Comparison of ENCODE assay signal across 22 cellular contexts in the genomic region with DNA sequence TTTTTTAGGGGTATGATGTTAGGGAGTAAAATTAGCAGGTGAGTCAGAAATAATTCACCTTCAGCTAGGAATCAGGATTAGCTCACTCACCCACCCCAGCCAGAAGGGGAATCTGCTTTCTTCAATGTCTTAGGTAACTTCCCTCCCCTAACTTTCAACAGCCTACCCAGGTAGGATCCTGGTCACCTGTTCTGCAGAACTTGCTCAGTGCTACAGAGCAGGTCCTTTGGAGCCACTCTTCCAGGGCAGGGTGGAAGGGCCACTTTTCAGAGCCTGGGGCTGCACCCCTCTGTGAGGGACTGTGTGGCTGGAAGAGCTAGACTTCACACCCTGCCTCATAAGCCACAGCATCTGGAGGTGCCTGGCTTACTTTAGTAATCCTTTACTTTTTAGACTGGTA. TPM values are rescaled to one million over a fixed set of nuclear protein-coding genes. Genes with fewer than 3 reads are reported as not detected.
A peak's percentile ranks its signal among the peaks of the same experiment; 100 is the strongest.
DNase-seq lines count a peak whose midpoint lies in the region; ATAC-seq and TF ChIP-seq lines count a peak whose summit lies in the region.
"Had no signal": no experiment of that assay in that cellular context is flagged by ENCODE, and none has a peak within 500 bp of the region (broad histone marks: within the 10 kb centered on the region; RNA-seq: fewer than 3 reads in every experiment).

No MANE protein-coding gene starts in this region.

- H3K4me1 ChIP-seq in DND-41 (ENCODE audit: insufficient read depth, low read length) (peaks cover 58% of the 10 kb centered on the region), IMR-90 (ENCODE audit: control insufficient read depth, insufficient read depth, low read length) (0 out of 2 replicates have a peak, but pooled peaks cover 2% of the 10 kb centered on the region), foreskin keratinocyte (peaks cover 11% of the 10 kb centered on the region), neutrophil (ENCODE audit: control insufficient read depth in 1 of 2, insufficient read depth in 1 of 2, low read depth in 1 of 2, low read length in 1 of 2) (peaks cover 20 to 23% of the 10 kb centered on the region in 2 experiments), esophagus muscularis mucosa (peaks cover 30 to 60% (median 53%) of the 10 kb centered on the region in 4 donors)
- H3K4me1 ChIP-seq: Caco-2 had no signal

- H4K91ac ChIP-seq in IMR-90 (ENCODE audit: insufficient read depth, low read depth, low read length) = no peak overlapping the region

- no peak for TF ChIP-seq CTCF in DND-41 (IDR thresholded peaks at IDR 0.05; ENCODE audit: borderline replicate concordance, extremely low read depth, low read length, poor library complexity, severe bottlenecking)
- TF ChIP-seq CTCF in IMR-90 (conservative IDR thresholded peaks at IDR 0.05; ENCODE audit: low read depth, low read length) = no peak
- no peak for TF ChIP-seq CTCF in foreskin keratinocyte (conservative IDR thresholded peaks at IDR 0.05)
- no peak for TF ChIP-seq CTCF in neutrophil (IDR thresholded peaks at IDR 0.05)
- no peak for TF ChIP-seq CTCF in GM13977 (IDR thresholded peaks at IDR 0.05; ENCODE audit: extremely low read depth, insufficient read depth, missing control alignments)
- no peak for TF ChIP-seq CTCF in esophagus muscularis mucosa (IDR thresholded peaks at IDR 0.05)

- intact Hi-C loops in IMR-90 (cut with micrococcal nuclease) = no loop called here
- intact Hi-C loops in esophagus muscularis mucosa (cut with DNase I) = no loop called here

- H3K27ac ChIP-seq in DND-41 (ENCODE audit: low read length) (peak overlapping the region; percentile 68), IMR-90 (ENCODE audit: insufficient read depth, low read length) (no peak overlapping the region), foreskin keratinocyte (no peak overlapping the region), neutrophil (peak overlapping the region; percentile 16), esophagus muscularis mucosa (replicated peaks in 1 of 4) (no peak overlapping the region)
- H3K27ac ChIP-seq: GM23248 had no signal

- H3K27me3 ChIP-seq in DND-41 (ENCODE audit: insufficient read depth, low read length, poor library complexity) (no peaks in the 10 kb centered on the region), IMR-90 (ENCODE audit: control insufficient read depth, insufficient read depth, low read length) (no peaks in the 10 kb centered on the region), foreskin keratinocyte (no peaks in the 10 kb centered on the region), neutrophil (no peaks in the 10 kb centered on the region), esophagus muscularis mucosa (no peaks in the 10 kb centered on the region)
- H3K27me3 ChIP-seq: gastrocnemius medialis, Peyer's patch had no signal

- TF ChIP-seq POLR2A in IMR-90 (IDR thresholded peaks at IDR 0.05; ENCODE audit: low read depth, low read length) (no peak), esophagus muscularis mucosa (IDR thresholded peaks at IDR 0.05; ENCODE audit: low read depth) (no peak)

- H2AFZ ChIP-seq in DND-41 (ENCODE audit: low read depth, low read length) (no peak overlapping the region), IMR-90 (replicated peaks; ENCODE audit: low read length, poor library complexity) (no peak overlapping the region)
- H2AFZ ChIP-seq: GM23248 had no signal

- H3K4me3 ChIP-seq in DND-41 (ENCODE audit: low read depth in 1 of 2, low read length in 2 of 2) (no peak overlapping the region), IMR-90 (ENCODE audit: insufficient read depth, low read depth, low read length) (no peak overlapping the region), neutrophil (ENCODE audit: low read depth in 1 of 2, low read length in 1 of 2) (no peak overlapping the region), esophagus muscularis mucosa (no peak overlapping the region)
- H3K4me3 ChIP-seq: gastrocnemius medialis, GM23248, Peyer's patch had no signal

- DNase-seq in DND-41 (no peak), IMR-90 (no peak), foreskin keratinocyte (peak in 1 of 2 donors; percentile 27), DMS114 treated with DMSO at 0.1 percent for 48 hours (lab: John Stamatoyannopoulos, UW; ENCODE audit: unreplicated experiment) (no peak), GM13977 (ENCODE audit: low spot score) (no peak), esophagus muscularis mucosa (ENCODE audit: extremely low spot score) (no peak)
- DNase-seq: activated CD4-positive, alpha-beta T cell treated with anti-CD3 and anti-CD28 coated beads, Interleukin-2, amount 10 ng/mL, durations not matched to agents 7 days and 5 days; activated naive CD8-positive, alpha-beta T cell treated with anti-CD3 and anti-CD28 coated beads, Interleukin-2, amount 10 ng/mL, durations not matched to agents 7 days and 5 days; activated T-cell treated with anti-CD3 and anti-CD28 coated beads, Interleukin-2, amount 50 U/mL, for 1 hour; Caco-2; cortex of kidney; gastrocnemius medialis; GM23248; NCI-H1436; NCI-H2227 treated with DMSO at 0.1 percent for 48 hours; NCI-H82; Peyer's patch; stimulated activated CD4-positive, alpha-beta T cell treated with anti-CD3 and anti-CD28 coated beads, Interleukin-4, amount 100 ng/mL, for 1 hour had no signal

- in situ Hi-C loops in IMR-90 (cut with MboI; ENCODE audit: low sequenced_read_pairs) (loop anchor here (10.0 to 25.0 kb wide), 2 partner anchors 149 to 367 kb away; no protein-coding TSS in a partner anchor), GM13977 (cut with MboI; ENCODE audit: low pct_unique_long_range_greater_than_20kb, low sequenced_read_pairs, unreplicated experiment) (no loop called here)

- H3K36me3 ChIP-seq in DND-41 (ENCODE audit: insufficient read depth, low read length) (peaks cover 85% of the 10 kb centered on the region), IMR-90 (ENCODE audit: control insufficient read depth, insufficient read depth, low read length) (peaks cover 5% of the 10 kb centered on the region; the same call in 1 of the 2 replicates), neutrophil (peaks cover 22% of the 10 kb centered on the region), esophagus muscularis mucosa (peaks cover 0 to 5% (median 2%) of the 10 kb centered on the region in 4 donors)
- H3K36me3 ChIP-seq: gastrocnemius medialis had no signal

- H3K56ac ChIP-seq in IMR-90 (ENCODE audit: extremely low read depth, insufficient read depth, low read length) = no peak overlapping the region

- H3K9me1 ChIP-seq in IMR-90 (ENCODE audit: insufficient read depth, low read length) = peaks cover 12% of the 10 kb centered on the region; the same call in 1 of the 2 replicates

- H3K23ac ChIP-seq in IMR-90 (ENCODE audit: low read depth, low read length) = 0 out of 2 replicates have a peak overlapping the region, but pooled peaks have one; percentile 33

- no peak overlapping the region for H3K18ac ChIP-seq in IMR-90 (ENCODE audit: low read depth, low read length)

- TF ChIP-seq EP300 in esophagus muscularis mucosa (IDR thresholded peaks at IDR 0.05) = no peak

- no peak overlapping the region for H2BK5ac ChIP-seq in IMR-90 (ENCODE audit: low read depth, low read length, poor library complexity, severe bottlenecking)

- no peak overlapping the region for H3K4ac ChIP-seq in IMR-90 (ENCODE audit: low read depth, low read length)

- H3K14ac ChIP-seq in IMR-90 (replicated peaks; ENCODE audit: low read depth, low read length) = no peak overlapping the region

- H4K5ac ChIP-seq in IMR-90 (ENCODE audit: low read depth, low read length) = no peak overlapping the region

- H3K79me1 ChIP-seq in IMR-90 (ENCODE audit: low read depth in 1 of 2, low read length in 2 of 2) = peaks cover 19 to 59% of the 10 kb centered on the region in 2 experiments

- no peak overlapping the region for H2BK20ac ChIP-seq in IMR-90 (ENCODE audit: low read depth, low read length)

- no peak for TF ChIP-seq RAD21 in IMR-90 (IDR thresholded peaks at IDR 0.05; ENCODE audit: low read length)

- no peak overlapping the region for H2BK15ac ChIP-seq in IMR-90 (ENCODE audit: low read depth, low read length)

- H4K8ac ChIP-seq in IMR-90 (ENCODE audit: low read depth in 2 of 2, low read length in 2 of 2) = no peak overlapping the region

- POLR2A ChIA-PET in IMR-90 (lab: Charles Lee; ENCODE audit: unreplicated experiment) = no interaction called here

- dilution Hi-C loops in IMR-90 (cut with HindIII; ENCODE audit: low sequenced_read_pairs, unreplicated experiment) = no loop called here

- CTCF ChIA-PET in IMR-90 (lab: Yijun Ruan, JAX) = interaction anchor here (0.7 to 1.0 kb wide), 2 partner anchors 17 to 157 kb away, joined by 3 read pairs; no protein-coding TSS in a partner anchor

- H3K79me2 ChIP-seq in DND-41 (ENCODE audit: insufficient read depth, low read length) = peaks cover 100% of the 10 kb centered on the region

- H2AK5ac ChIP-seq in IMR-90 (ENCODE audit: low read depth, low read length) = no peak overlapping the region

- peaks cover 31% of the 10 kb centered on the region; the same call in 1 of the 2 replicates for H4K20me1 ChIP-seq in DND-41 (ENCODE audit: insufficient read depth, low read length)
- peaks cover 41% of the 10 kb centered on the region for H4K20me1 ChIP-seq in IMR-90 (ENCODE audit: insufficient read depth, low read length)

- no TSS peak for BruUV-seq in IMR-90 (replicated peaks; lab: Mats Ljungman, UMichigan)

- H2BK120ac ChIP-seq in IMR-90 (ENCODE audit: low read depth, low read length) = no peak overlapping the region

- H3K9me3 ChIP-seq in DND-41 (ENCODE audit: insufficient read depth, low read length, severe bottlenecking) (no peaks in the 10 kb centered on the region), IMR-90 (ENCODE audit: control insufficient read depth, insufficient read depth, low read length) (no peaks in the 10 kb centered on the region), neutrophil (no peaks in the 10 kb centered on the region), esophagus muscularis mucosa (no peaks in the 10 kb centered on the region)
- H3K9me3 ChIP-seq: Caco-2, gastrocnemius medialis, Peyer's patch had no signal

- no peak overlapping the region for H2AK9ac ChIP-seq in IMR-90 (replicated peaks; ENCODE audit: low read depth, low read length, poor library complexity)

- H3K4me2 ChIP-seq in DND-41 (ENCODE audit: insufficient read depth, low read length) (no peak overlapping the region), IMR-90 (ENCODE audit: low read depth, low read length) (no peak overlapping the region)

- H3K9ac ChIP-seq in DND-41 (ENCODE audit: low read depth, low read length) = no peak overlapping the region
- no peak overlapping the region for H3K9ac ChIP-seq in IMR-90 (ENCODE audit: low read depth, low read length)
- H3K9ac ChIP-seq: GM23248 had no signal

- no peak for ATAC-seq in DND-41 (ENCODE audit: insufficient read depth, low read depth)
- no peak for ATAC-seq in IMR-90 (ENCODE audit: low read depth)
- peak; percentile 78 for ATAC-seq in foreskin keratinocyte
- ATAC-seq: SK-N-SH treated with all-trans-retinoic acid at 6 μM for 48 hours had no signal

TF ChIP-seq in IMR-90, 13 proteins besides CTCF, POLR2A, EP300 and RAD21 (continues in another document):
- no peak for TF ChIP-seq MAFK (IDR thresholded peaks at IDR 0.05; ENCODE audit: low read depth, low read length)

RNA-seq across cellular contexts. Expression of a gene that starts 58.1 kb away (rescaled TPM):
- total RNA-seq in IMR-90 (2012; rRNA removed) (under 0.01 TPM in 1 of 2 replicates, not detected in the other), foreskin keratinocyte (0.11 TPM in 1 of 2 replicates, not detected in the other), esophagus muscularis mucosa (not detected)
- polyA plus RNA-seq in IMR-90 (2012; rRNA removed) (0.03 TPM in 1 of 2 replicates, not detected in the other), foreskin keratinocyte (0.01 and 0.06 TPM in 2 replicates)
- 0.01 and 0.04 TPM in 2 replicates for polyA plus RNA-seq in IMR-90 (2012; cell fraction: cytosol; rRNA removed)
- polyA plus RNA-seq in IMR-90 (2012; cell fraction: nucleus; rRNA removed; ENCODE audit: low replicate concordance) = 0.03 and 0.11 TPM in 2 replicates
- total RNA-seq: activated CD4-positive, alpha-beta T cell treated with anti-CD3 and anti-CD28 coated beads, Interleukin-2, amount 10 ng/mL, durations not matched to agents 7 days and 5 days; activated naive CD8-positive, alpha-beta T cell treated with anti-CD3 and anti-CD28 coated beads, Interleukin-2, amount 10 ng/mL, durations not matched to agents 7 days and 5 days; gastrocnemius medialis; GM23248; skeletal muscle tissue; subcutaneous adipose tissue had no signal
- polyA plus RNA-seq: GM23248 had no signal

Comparison
In these comparisons a context has a peak if more than half of its experiments do, and no peak if none do; other contexts are left out.
1. H3K27ac ChIP-seq: peak in DND-41 (single experiment) and neutrophil (single experiment); none in IMR-90 (single experiment), foreskin keratinocyte (single experiment) and esophagus muscularis mucosa (0 of 4).